In genomic region chr4:186497043-186497442, GRCh38 we compare ENCODE assay signal across 31 cellular contexts. TPM values are rescaled to one million over a fixed set of nuclear protein-coding genes. Genes with fewer than 3 reads are reported as not detected.
"Had no signal": no experiment of that assay in that cellular context is flagged by ENCODE, and none has a peak within 500 bp of the region (broad histone marks: within the 10 kb centered on the region; RNA-seq: fewer than 3 reads in every experiment).

No MANE protein-coding gene starts in this region.

- H3K9me3 ChIP-seq: testis, thyroid gland, upper lobe of right lung, uterus, vagina had no signal

- FAIRE-seq: urothelium cell line had no signal

- H3K4me1 ChIP-seq: stomach, suprapubic skin, testis, thyroid gland, tibial artery, tibial nerve, transverse colon, upper lobe of left lung, upper lobe of right lung, uterus, vagina had no signal

- H3K4me3 ChIP-seq: stomach, suprapubic skin, testis, thoracic aorta, thyroid gland, tibial artery, tibial nerve, transverse colon, upper lobe of left lung, upper lobe of right lung, uterus, vagina had no signal

- H3K36me3 ChIP-seq: stomach, suprapubic skin, thoracic aorta, thyroid gland, tibial artery, tibial nerve, transverse colon, upper lobe of left lung, upper lobe of right lung, uterus, vagina had no signal

- H3K27ac ChIP-seq: stomach, suprapubic skin, testis, thoracic aorta, thyroid gland, tibial artery, tibial nerve, transverse colon, upper lobe of left lung, upper lobe of right lung, uterus, vagina had no signal

- DNase-seq: stimulated activated CD4-positive, alpha-beta T cell treated with anti-CD3 and anti-CD28 coated beads, Interleukin-2, amount 100 ng/mL, for 48 hours; stimulated activated CD4-positive, alpha-beta T cell treated with anti-CD3 and anti-CD28 coated beads, Interleukin-4, amount 100 ng/mL, for 1 hour; stimulated activated CD4-positive, alpha-beta T cell treated with anti-CD3 and anti-CD28 coated beads, Interleukin-4, amount 100 ng/mL, for 24 hours; stimulated activated CD4-positive, alpha-beta T cell treated with anti-CD3 and anti-CD28 coated beads, Interleukin-4, amount 100 ng/mL, for 4 hours; stimulated activated CD8-positive, alpha-beta memory T cell treated with anti-CD3 and anti-CD28 coated beads, Interleukin-4, amount 100 ng/mL, for 48 hours; stimulated activated naive B cell treated with anti-CD40 and anti-IgM and Interleukin-4, amounts not matched to agents 10 μg/mL and 1 μg/mL and 100 μg/mL, for 72 hours; stimulated activated naive CD4-positive, alpha-beta T cell; stimulated activated naive CD4-positive, alpha-beta T cell treated with Interleukin-2 at 50 U/mL for 16 hours; stimulated activated naive CD8-positive, alpha-beta T cell treated with anti-CD3 and anti-CD28 coated beads, Interleukin-15, amount 100 ng/mL, for 72 hours; stimulated activated naive CD8-positive, alpha-beta T cell treated with anti-CD3 and anti-CD28 coated beads, Interleukin-15, Interleukin-2, amounts not matched to agents 100 U/mL and 50 U/mL, for 24 hours; stomach; substantia nigra; testis; thyroid gland; tibial artery; transverse colon; trophoblast cell; upper lobe of left lung; upper lobe of right lung; uterus had no signal

- H3K27me3 ChIP-seq: stomach, suprapubic skin, testis, thyroid gland, tibial artery, tibial nerve, transverse colon, upper lobe of left lung, upper lobe of right lung, uterus, vagina had no signal

- ATAC-seq: stimulated activated effector memory CD8-positive, alpha-beta T cell treated with anti-CD3 and anti-CD28 coated beads, Interleukin-12 subunit alpha, Interleukin-12 subunit beta, amount 100 ng/mL, for 72 hours; stimulated activated memory B cell treated with anti-CD40 and anti-IgM and Interleukin-4, amounts not matched to agents 10 μg/mL and 1 μg/mL and 100 μg/mL, for 72 hours; stimulated activated naive B cell treated with anti-CD40 and anti-IgM and Interleukin-4, amounts not matched to agents 10 μg/mL and 1 μg/mL and 100 μg/mL, for 72 hours; stimulated activated naive CD8-positive, alpha-beta T cell treated with anti-CD3 and anti-CD28 coated beads, Interleukin-15, amount 100 ng/mL, for 72 hours; stimulated activated naive CD8-positive, alpha-beta T cell treated with anti-CD3 and anti-CD28 coated beads, Interleukin-15, Interleukin-2, amounts not matched to agents 100 U/mL and 50 U/mL, for 24 hours; upper lobe of right lung had no signal

RNA-seq across cellular contexts. Expression of gene MTNR1A, which starts 58.3 kb away (rescaled TPM):
- total RNA-seq: subcutaneous adipose tissue, suprapubic skin, thoracic aorta, thyroid gland, tibial nerve, upper lobe of left lung, upper lobe of right lung, ureter, vagina had no signal
- polyA plus RNA-seq: stomach, thymus, urinary bladder had no signal
